In genomic region chr10:43666551-43666950, GRCh38 we compare ENCODE assay signal across 1 cellular context.
TF ChIP-seq lines count a peak whose summit lies in the region.

No MANE protein-coding gene starts in this region.

TF ChIP-seq in GM23338, 12 proteins besides CTCF, POLR2A, EP300 and RAD21 (continued from another document):
- TF ChIP-seq ZNF462 (CRISPR knock-in tag; IDR thresholded peaks at IDR 0.05): no peak
- TF ChIP-seq STAT1 (IDR thresholded peaks at IDR 0.05; ENCODE audit: unreplicated experiment): no peak
TF ChIP-seq in GM23338: peak in this region for 0.
